ENCODE assay signal across 23 cellular contexts in genomic region chr5:15946026-15946425, GRCh38.
"Had no signal": no experiment of that assay in that cellular context is flagged by ENCODE, and none has a peak within 500 bp of the region (broad histone marks: within the 10 kb centered on the region; RNA-seq: fewer than 3 reads in every experiment).

No MANE protein-coding gene starts in this region.

- H3K4me3 ChIP-seq: coronary artery, left ventricle myocardium inferior, lower lobe of right lung, pancreas, suprapubic skin, thyroid gland had no signal

- H3K27ac ChIP-seq: coronary artery, foreskin keratinocyte, left ventricle myocardium inferior, lower lobe of right lung, pancreas, suprapubic skin, thyroid gland had no signal

- H3K4me1 Mint-ChIP-seq: memory B cell; stimulated activated effector memory CD8-positive, alpha-beta T cell treated with anti-CD3 and anti-CD28 coated beads, Interleukin-12 subunit alpha, Interleukin-12 subunit beta, amount 100 ng/mL, for 72 hours had no signal

- H3K36me3 ChIP-seq: lower lobe of right lung, pancreas, suprapubic skin, thyroid gland had no signal

- H3K27ac Mint-ChIP-seq: endodermal cell; memory B cell; mesothelial cell of epicardium; natural killer cell treated with Interleukin-12 subunit alpha and Interleukin-12 subunit beta and Interleukin-15 and Interleukin-18, amount 100 ng/mL, for 72 hours; progenitor cell of endocrine pancreas; stimulated activated effector memory CD8-positive, alpha-beta T cell treated with anti-CD3 and anti-CD28 coated beads, Interleukin-12 subunit alpha, Interleukin-12 subunit beta, amount 100 ng/mL, for 72 hours; type B pancreatic cell had no signal

- H3K4me1 ChIP-seq: foreskin keratinocyte, left ventricle myocardium inferior, lower lobe of right lung, pancreas, suprapubic skin, thyroid gland had no signal

- H3K9me3 ChIP-seq: left ventricle myocardium inferior, lower lobe of right lung, pancreas, suprapubic skin, thyroid gland had no signal

- DNase-seq: effector CD4-positive, alpha-beta T cell; endodermal cell; erythroblast; foreskin keratinocyte; kidney; left cardiac atrium; left ventricle myocardium inferior; lower lobe of right lung; occipital lobe; pancreas; right cardiac atrium; stimulated activated CD4-positive, alpha-beta T cell treated with anti-CD3 and anti-CD28 coated beads, Interleukin-4, amount 100 ng/mL, for 1 hour; stimulated activated CD8-positive, alpha-beta memory T cell treated with anti-CD3 and anti-CD28 coated beads, Interleukin-4, amount 100 ng/mL, for 48 hours; stimulated activated naive CD8-positive, alpha-beta T cell treated with anti-CD3 and anti-CD28 coated beads, Interleukin-15, Interleukin-2, amounts not matched to agents 100 U/mL and 50 U/mL, for 24 hours; thyroid gland had no signal

- H3K4me3 Mint-ChIP-seq: endodermal cell; memory B cell; mesothelial cell of epicardium; natural killer cell treated with Interleukin-12 subunit alpha and Interleukin-12 subunit beta and Interleukin-15 and Interleukin-18, amount 100 ng/mL, for 72 hours; stimulated activated effector memory CD8-positive, alpha-beta T cell treated with anti-CD3 and anti-CD28 coated beads, Interleukin-12 subunit alpha, Interleukin-12 subunit beta, amount 100 ng/mL, for 72 hours; type B pancreatic cell had no signal

- H3K27me3 Mint-ChIP-seq: memory B cell; natural killer cell treated with Interleukin-12 subunit alpha and Interleukin-12 subunit beta and Interleukin-15 and Interleukin-18, amount 100 ng/mL, for 72 hours; progenitor cell of endocrine pancreas; type B pancreatic cell had no signal

- ATAC-seq: foreskin keratinocyte; left cardiac atrium; lower lobe of right lung; natural killer cell treated with Interleukin-12 subunit alpha and Interleukin-12 subunit beta and Interleukin-15 and Interleukin-18, amount 100 ng/mL, for 72 hours; pancreas; right cardiac atrium; stimulated activated effector memory CD8-positive, alpha-beta T cell treated with anti-CD3 and anti-CD28 coated beads, Interleukin-12 subunit alpha, Interleukin-12 subunit beta, amount 100 ng/mL, for 72 hours; stimulated activated naive CD8-positive, alpha-beta T cell treated with anti-CD3 and anti-CD28 coated beads, Interleukin-15, Interleukin-2, amounts not matched to agents 100 U/mL and 50 U/mL, for 24 hours had no signal

- H3K36me3 Mint-ChIP-seq: memory B cell; natural killer cell treated with Interleukin-12 subunit alpha and Interleukin-12 subunit beta and Interleukin-15 and Interleukin-18, amount 100 ng/mL, for 72 hours; stimulated activated effector memory CD8-positive, alpha-beta T cell treated with anti-CD3 and anti-CD28 coated beads, Interleukin-12 subunit alpha, Interleukin-12 subunit beta, amount 100 ng/mL, for 72 hours had no signal

- H3K27me3 ChIP-seq: foreskin keratinocyte, pancreas, suprapubic skin, thyroid gland had no signal
